Comparison of ENCODE assay signal across 8 cellular contexts in genomic region chr2:28274911-28275685, GRCh38.
DNase-seq lines count a peak whose midpoint lies in the region; ATAC-seq and TF ChIP-seq lines count a peak whose summit lies in the region.

No MANE protein-coding gene starts in this region.

- ATAC-seq in GM21390 (IDR thresholded peaks at IDR 0.05; ENCODE audit: unreplicated experiment): peak; percentile 45
- ATAC-seq in HG03439 (IDR thresholded peaks at IDR 0.05; ENCODE audit: unreplicated experiment): no peak

- H3K4me2 ChIP-seq in skeletal muscle satellite cell (ENCODE audit: low read length): peak overlapping the region; percentile 55

- H3K4me1 ChIP-seq in skeletal muscle satellite cell (ENCODE audit: control insufficient read depth, insufficient read depth, low read length): peaks cover 40% of the 10 kb centered on the region

- DNase-seq in SIG-M5 (lab: John Stamatoyannopoulos, UW) (peak; percentile 33), fibroblast of pulmonary artery (ENCODE audit: low read depth) (peak; percentile 97), dorsolateral prefrontal cortex (no peak), GM10266 (ENCODE audit: extremely low spot score) (no peak), GF-D8 (lab: John Stamatoyannopoulos, UW) (no peak)

- peak overlapping the region; percentile 49 for H3K9ac ChIP-seq in skeletal muscle satellite cell (ENCODE audit: low read depth, low read length)

- TF ChIP-seq CTCF in fibroblast of pulmonary artery (IDR thresholded peaks at IDR 0.05; ENCODE audit: low read length, missing control alignments): no peak
- TF ChIP-seq CTCF in dorsolateral prefrontal cortex (IDR thresholded peaks at IDR 0.05 in 54 of 56, conservative IDR thresholded peaks at IDR 0.05 in 2 of 56; ENCODE audit: low read depth in 1 of 56, partially characterized antibody in 56 of 56): no peak
- no peak for TF ChIP-seq CTCF in GM10266 (IDR thresholded peaks at IDR 0.05; ENCODE audit: control insufficient read depth, insufficient read depth, low read depth, missing control alignments)

- H3K9me3 ChIP-seq in skeletal muscle satellite cell (replicated peaks; ENCODE audit: low read length): no peaks in the 10 kb centered on the region

- H3K27ac ChIP-seq in dorsolateral prefrontal cortex: peak overlapping the region in 29 of 59 donors; percentile 1 to 72 (median 43)

- no peaks in the 10 kb centered on the region for H3K36me3 ChIP-seq in skeletal muscle satellite cell (ENCODE audit: insufficient read depth, low read length)

- intact Hi-C loops in dorsolateral prefrontal cortex (cut with DNase I): no loop called here

- H3K27me3 ChIP-seq in skeletal muscle satellite cell (ENCODE audit: control insufficient read depth, insufficient read depth, low read length) (no peaks in the 10 kb centered on the region), dorsolateral prefrontal cortex (no peaks in the 10 kb centered on the region)

- H3K4me3 ChIP-seq in fibroblast of pulmonary artery (replicated peaks; ENCODE audit: low read depth, low read length) (no peak overlapping the region), skeletal muscle satellite cell (ENCODE audit: low read length) (peak overlapping the region; percentile 6), dorsolateral prefrontal cortex (no peak overlapping the region)

Comparison
In these comparisons a context has a peak if more than half of its experiments do, and no peak if none do; other contexts are left out.
1. DNase-seq: peak in SIG-M5 (single experiment) and fibroblast of pulmonary artery (single experiment); none in dorsolateral prefrontal cortex (0 of 10), GM10266 (single experiment) and GF-D8 (single experiment).